Comparison of ENCODE assay signal across 20 cellular contexts in the genomic region with DNA sequence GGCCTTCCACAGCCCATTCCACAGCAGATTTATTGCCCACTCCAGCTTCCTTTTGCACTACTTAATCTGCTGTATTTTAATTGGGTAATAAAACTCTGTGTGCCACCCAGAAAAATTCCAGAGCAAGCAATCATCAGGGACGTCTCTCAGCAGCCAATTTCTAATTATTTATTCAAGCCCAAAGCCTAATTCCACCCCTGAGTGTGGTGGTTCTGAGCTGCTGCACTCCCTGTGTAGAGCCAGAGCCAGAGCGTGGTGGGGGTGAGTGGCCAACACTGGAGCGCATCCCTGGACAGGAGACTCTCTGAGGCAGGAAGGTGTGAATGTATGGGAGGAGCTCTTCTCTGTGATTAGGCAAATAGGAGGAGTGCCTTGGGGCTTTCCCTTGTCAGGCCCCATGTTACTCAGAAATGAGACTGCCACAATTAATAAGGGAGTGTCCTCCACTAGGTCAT.
DNase-seq lines count a peak whose midpoint lies in the region; ATAC-seq, FAIRE-seq and TF ChIP-seq lines count a peak whose summit lies in the region.
"Had no signal": no experiment of that assay in that cellular context is flagged by ENCODE, and none has a peak within 500 bp of the region (broad histone marks: within the 10 kb centered on the region; RNA-seq: fewer than 3 reads in every experiment).

No MANE protein-coding gene starts in this region.

- no peak overlapping the region for H3K4me3 ChIP-seq in keratinocyte (ENCODE audit: control insufficient read depth in 2 of 3, extremely low read depth in 1 of 3, insufficient read depth in 2 of 3, low read depth in 1 of 3, low read length in 3 of 3)
- no peak overlapping the region for H3K4me3 ChIP-seq in thyroid gland (replicated peaks in 1 of 3)
- H3K4me3 ChIP-seq: BLaER1, gastrocnemius medialis, lung, SJCRH30 had no signal

- H3K27ac ChIP-seq in keratinocyte (ENCODE audit: control insufficient read depth, insufficient read depth, low read length) (no peak overlapping the region), thyroid gland (peak overlapping the region in 1 of 3 donors; percentile 14)
- H3K27ac ChIP-seq: BLaER1, gastrocnemius medialis, SJCRH30 had no signal

- H3K27me3 Mint-ChIP-seq in immature natural killer cell (ENCODE audit: low read depth in 3 of 3), result peaks cover under 1 to 2% (median 2%) of the 10 kb centered on the region in 3 donors

- DNase-seq in GM20000 (ENCODE audit: low spot score) (peak; percentile 12), SW480 (ENCODE audit: low spot score) (peak; percentile 46), keratinocyte (ENCODE audit: low read depth, low spot score) (peak; percentile 64), thyroid gland (peak; percentile 36 to 68), immature natural killer cell (no peak)
- DNase-seq: activated gamma-delta T cell; gastrocnemius medialis; Kasumi-1; NCI-H1436 treated with DMSO at 0.1 percent for 48 hours; NCI-H446; nephron progenitor cell; SJCRH30; stimulated activated CD4-positive, alpha-beta T cell treated with anti-CD3 and anti-CD28 coated beads, Interleukin-1b, Interleukin-23, amount 100 ng/mL, for 48 hours; substantia nigra; T-helper 9 cell had no signal

- no peaks in the 10 kb centered on the region for H3K36me3 Mint-ChIP-seq in immature natural killer cell

- H3K9me3 ChIP-seq in keratinocyte (ENCODE audit: control insufficient read depth, low read depth, low read length), result no peaks in the 10 kb centered on the region
- H3K9me3 ChIP-seq in thyroid gland, result no peaks in the 10 kb centered on the region
- H3K9me3 ChIP-seq: BLaER1, gastrocnemius medialis, SJCRH30 had no signal

- H3K9ac ChIP-seq in keratinocyte (ENCODE audit: control insufficient read depth, extremely low read depth, insufficient read depth, low read length), result no peak overlapping the region
- H3K9ac ChIP-seq: BLaER1 had no signal

- H3K9me1 ChIP-seq in keratinocyte (ENCODE audit: control insufficient read depth, extremely low read depth, insufficient read depth, low read length), result no peaks in the 10 kb centered on the region

- peaks cover 21% of the 10 kb centered on the region for H3K4me1 ChIP-seq in keratinocyte (ENCODE audit: control insufficient read depth, extremely low read depth, insufficient read depth, low read length)
- H3K4me1 ChIP-seq in thyroid gland, result peaks cover 0 to 8% of the 10 kb centered on the region in 2 donors
- H3K4me1 ChIP-seq: gastrocnemius medialis, SJCRH30 had no signal

- H4K20me1 ChIP-seq in keratinocyte (ENCODE audit: control insufficient read depth, extremely low read depth, insufficient read depth, low read length), result no peaks in the 10 kb centered on the region
- H4K20me1 ChIP-seq: BLaER1 had no signal

- TF ChIP-seq POLR2A in thyroid gland (IDR thresholded peaks at IDR 0.05), result no peak

- H3K27ac Mint-ChIP-seq in immature natural killer cell, result no peak overlapping the region

- H3K27me3 ChIP-seq in keratinocyte (ENCODE audit: control insufficient read depth, extremely low read depth, insufficient read depth, low read length) (no peaks in the 10 kb centered on the region), thyroid gland (no peaks in the 10 kb centered on the region)
- H3K27me3 ChIP-seq: BLaER1, gastrocnemius medialis, SJCRH30 had no signal

- H3K36me3 ChIP-seq in keratinocyte (ENCODE audit: control insufficient read depth in 2 of 2, extremely low read depth in 1 of 2, insufficient read depth in 2 of 2, low read length in 2 of 2) (no peaks in the 10 kb centered on the region), thyroid gland (no peaks in the 10 kb centered on the region)
- H3K36me3 ChIP-seq: BLaER1, gastrocnemius medialis, SJCRH30 had no signal

- FAIRE-seq in keratinocyte (lab: Jason Lieb, UNC), result no peak
- FAIRE-seq: endometrium had no signal

- no peaks in the 10 kb centered on the region for H3K79me2 ChIP-seq in keratinocyte (ENCODE audit: control insufficient read depth, insufficient read depth, low read length)

- TF ChIP-seq CTCF in GM20000 (IDR thresholded peaks at IDR 0.05; ENCODE audit: extremely low read depth, missing control alignments) (no peak), keratinocyte (optimal IDR thresholded peaks at IDR 0.05 in 1 of 3, IDR thresholded peaks at IDR 0.05 in 1 of 3, conservative IDR thresholded peaks at IDR 0.05 in 1 of 3; ENCODE audit: extremely low read depth in 1 of 3, insufficient read depth in 2 of 3, low read length in 3 of 3) (no peak), thyroid gland (IDR thresholded peaks at IDR 0.05) (no peak)

- intact Hi-C loops in thyroid gland (cut with DNase I), result no loop called here

- dilution Hi-C loops in keratinocyte (cut with MboI; ENCODE audit: extremely low pct_ligation_motif_present, low sequenced_read_pairs), result no loop called here

- no peak overlapping the region for H3K4me2 ChIP-seq in keratinocyte (ENCODE audit: control insufficient read depth, extremely low read depth, insufficient read depth, low read depth, low read length)
- H3K4me2 ChIP-seq: BLaER1 had no signal

- peaks cover 0 to 4% (median 0%) of the 10 kb centered on the region in 6 donors for H3K9me3 Mint-ChIP-seq in immature natural killer cell

- peak overlapping the region; percentile 50 for H2AFZ ChIP-seq in keratinocyte (ENCODE audit: control insufficient read depth, low read length)

- H3K4me3 Mint-ChIP-seq in immature natural killer cell, result no peak overlapping the region
- H3K4me3 Mint-ChIP-seq: nephron progenitor cell had no signal

- 44 to 46% methylated on average over 3 of the region's 3 CpGs for WGBS in thyroid gland, 2 donors

- ATAC-seq in HG03432 (IDR thresholded peaks at IDR 0.05; ENCODE audit: unreplicated experiment) (no peak), GM21619 (IDR thresholded peaks at IDR 0.05; ENCODE audit: unreplicated experiment) (no peak)
- ATAC-seq: gastrocnemius medialis had no signal

- no peaks in the 10 kb centered on the region for H3K4me1 Mint-ChIP-seq in immature natural killer cell

Comparison
In these comparisons a context has a peak if more than half of its experiments do, and no peak if none do; other contexts are left out.
1. DNase-seq: peak in GM20000 (single experiment), SW480 (single experiment), keratinocyte (single experiment) and thyroid gland (2 of 2); none in immature natural killer cell (0 of 3).